Comparison of ENCODE assay signal across 1 cellular context in the genomic region with DNA sequence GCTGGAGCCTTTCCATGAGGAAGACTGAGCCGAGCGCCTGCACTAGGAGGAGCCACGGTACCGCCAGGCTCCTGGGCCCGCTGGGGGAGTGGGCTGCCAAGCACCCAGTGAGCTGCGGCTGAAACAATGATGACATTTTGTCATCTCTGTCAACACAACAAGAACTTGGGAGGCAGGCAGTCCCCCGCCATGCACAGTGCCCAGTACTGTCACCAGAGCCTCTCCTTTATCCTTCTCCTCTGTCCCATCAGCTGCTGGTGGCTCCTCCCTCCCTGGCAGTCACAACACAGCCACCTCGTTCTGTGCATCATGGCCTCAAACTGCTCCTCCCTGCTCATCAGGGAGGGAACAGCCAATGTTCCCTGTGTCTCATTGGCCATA.
TF ChIP-seq lines count a peak whose summit lies in the region.

No MANE protein-coding gene starts in this region.

TF ChIP-seq in WTC11, 78 proteins besides CTCF, POLR2A, EP300 and RAD21 (continued from another document):
- TF ChIP-seq, protein P1, sequence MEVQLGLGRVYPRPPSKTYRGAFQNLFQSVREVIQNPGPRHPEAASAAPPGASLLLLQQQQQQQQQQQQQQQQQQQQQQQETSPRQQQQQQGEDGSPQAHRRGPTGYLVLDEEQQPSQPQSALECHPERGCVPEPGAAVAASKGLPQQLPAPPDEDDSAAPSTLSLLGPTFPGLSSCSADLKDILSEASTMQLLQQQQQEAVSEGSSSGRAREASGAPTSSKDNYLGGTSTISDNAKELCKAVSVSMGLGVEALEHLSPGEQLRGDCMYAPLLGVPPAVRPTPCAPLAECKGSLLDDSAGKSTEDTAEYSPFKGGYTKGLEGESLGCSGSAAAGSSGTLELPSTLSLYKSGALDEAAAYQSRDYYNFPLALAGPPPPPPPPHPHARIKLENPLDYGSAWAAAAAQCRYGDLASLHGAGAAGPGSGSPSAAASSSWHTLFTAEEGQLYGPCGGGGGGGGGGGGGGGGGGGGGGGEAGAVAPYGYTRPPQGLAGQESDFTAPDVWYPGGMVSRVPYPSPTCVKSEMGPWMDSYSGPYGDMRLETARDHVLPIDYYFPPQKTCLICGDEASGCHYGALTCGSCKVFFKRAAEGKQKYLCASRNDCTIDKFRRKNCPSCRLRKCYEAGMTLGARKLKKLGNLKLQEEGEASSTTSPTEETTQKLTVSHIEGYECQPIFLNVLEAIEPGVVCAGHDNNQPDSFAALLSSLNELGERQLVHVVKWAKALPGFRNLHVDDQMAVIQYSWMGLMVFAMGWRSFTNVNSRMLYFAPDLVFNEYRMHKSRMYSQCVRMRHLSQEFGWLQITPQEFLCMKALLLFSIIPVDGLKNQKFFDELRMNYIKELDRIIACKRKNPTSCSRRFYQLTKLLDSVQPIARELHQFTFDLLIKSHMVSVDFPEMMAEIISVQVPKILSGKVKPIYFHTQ (CRISPR knock-in tag; IDR thresholded peaks at IDR 0.05): no peak
- TF ChIP-seq RORB (CRISPR knock-in tag; IDR thresholded peaks at IDR 0.05): no peak
